ENCODE assay signal across 13 cellular contexts in the genomic region with DNA sequence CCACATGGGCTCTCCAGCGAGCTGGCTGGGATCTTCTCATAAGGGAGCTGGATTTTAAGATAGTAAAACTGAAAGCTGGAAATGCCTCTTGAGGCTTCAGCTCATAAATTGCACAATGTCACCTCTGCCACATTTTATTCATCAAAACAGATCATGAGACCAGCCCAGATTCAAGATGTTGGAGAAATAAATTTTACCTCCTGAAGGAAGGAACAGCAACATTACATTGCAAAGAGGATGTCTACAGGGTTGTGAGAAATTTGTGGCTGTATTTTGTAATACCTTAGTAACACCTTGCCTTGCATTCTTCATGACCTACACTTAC. TPM values are rescaled to one million over a fixed set of nuclear protein-coding genes. Genes with fewer than 3 reads are reported as not detected.
DNase-seq lines count a peak whose midpoint lies in the region; ATAC-seq and TF ChIP-seq lines count a peak whose summit lies in the region.
"Had no signal": no experiment of that assay in that cellular context is flagged by ENCODE, and none has a peak within 500 bp of the region (broad histone marks: within the 10 kb centered on the region; RNA-seq: fewer than 3 reads in every experiment).

No MANE protein-coding gene starts in this region.

- no peaks in the 10 kb centered on the region for H3K27me3 ChIP-seq in adipocyte (replicated peaks; ENCODE audit: control insufficient read depth, insufficient read depth, low read length)
- H3K27me3 ChIP-seq in Peyer's patch, result no peaks in the 10 kb centered on the region
- H3K27me3 ChIP-seq: BE2C had no signal

- no peaks in the 10 kb centered on the region for H3K27me3 Mint-ChIP-seq in HFFc6 (ENCODE audit: insufficient read depth)

- TF ChIP-seq CTCF in AG09309 (IDR thresholded peaks at IDR 0.05; ENCODE audit: control insufficient read depth, insufficient read depth, low read depth, low read length, missing control alignments) (no peak), HFFc6 (IDR thresholded peaks at IDR 0.05) (no peak), fibroblast of villous mesenchyme (IDR thresholded peaks at IDR 0.05; ENCODE audit: insufficient read depth, low read depth, low read length) (no peak), Peyer's patch (IDR thresholded peaks at IDR 0.05) (no peak)

- H3K4me1 ChIP-seq in adipocyte (ENCODE audit: control insufficient read depth, insufficient read depth, low read length) (peaks cover 47% of the 10 kb centered on the region), Peyer's patch (no peaks in the 10 kb centered on the region)

- TF ChIP-seq POLR2A in Peyer's patch (IDR thresholded peaks at IDR 0.05), result no peak

- H3K9me3 Mint-ChIP-seq in HFFc6, result no peaks in the 10 kb centered on the region

- peak overlapping the region; percentile 63 for H3K9ac ChIP-seq in adipocyte (ENCODE audit: low read length)

- H3K36me3 ChIP-seq in adipocyte (ENCODE audit: control insufficient read depth, insufficient read depth, low read length, severe bottlenecking) (no peaks in the 10 kb centered on the region), Peyer's patch (no peaks in the 10 kb centered on the region)
- H3K36me3 ChIP-seq: BE2C had no signal

- ATAC-seq in HG02798 (IDR thresholded peaks at IDR 0.05; ENCODE audit: poor library complexity, unreplicated experiment), result no peak

- peak; percentile 7 for DNase-seq in AG09309 (ENCODE audit: low read depth)
- no peak for DNase-seq in HFFc6
- peak; percentile 39 for DNase-seq in adipocyte (ENCODE audit: low read depth)
- DNase-seq in fibroblast of villous mesenchyme (ENCODE audit: low read depth), result peak; percentile 57
- no peak for DNase-seq in Peyer's patch
- no peak for DNase-seq in ecto neural progenitor cell (ENCODE audit: low spot score)
- no peak for DNase-seq in activated CD4-positive, CD25-positive, alpha-beta regulatory T cell treated with anti-CD3 and anti-CD28 coated beads, Interleukin-2, amount 50 U/mL, for 72 hours
- DNase-seq: BE2C, H7, NCI-H1092, NCI-H226, SHP77 treated with DMSO at 0.1 percent for 48 hours had no signal

- no peaks in the 10 kb centered on the region for H3K36me3 Mint-ChIP-seq in HFFc6 (ENCODE audit: low read depth)

- H3K4me3 ChIP-seq in AG09309 (ENCODE audit: control insufficient read depth, low read depth, low read length) (no peak overlapping the region), adipocyte (ENCODE audit: low read length) (peak overlapping the region; percentile 69), fibroblast of villous mesenchyme (ENCODE audit: low read depth, low read length) (no peak overlapping the region), Peyer's patch (no peak overlapping the region)

- H3K27ac Mint-ChIP-seq in HFFc6, result peak overlapping the region; percentile 68

- H3K4me1 Mint-ChIP-seq in HFFc6 (ENCODE audit: low read depth), result peaks cover 43% of the 10 kb centered on the region

- H3K27ac ChIP-seq in Peyer's patch, result no peak overlapping the region

- peak overlapping the region; percentile 20; the same call in 1 of the 2 replicates for H3K4me3 Mint-ChIP-seq in HFFc6

- H3K9me3 ChIP-seq in adipocyte (ENCODE audit: control insufficient read depth, low read length), result no peaks in the 10 kb centered on the region
- no peaks in the 10 kb centered on the region for H3K9me3 ChIP-seq in Peyer's patch
- H3K9me3 ChIP-seq: BE2C had no signal

RNA-seq across cellular contexts. Expression of a gene that starts 43.1 kb away (rescaled TPM):
- 10 to 100 TPM; 52.4 to 64.4 (median 61.8) TPM for total RNA-seq in HFFc6 (2021; fragmentation: NEBNext Ultra II Directional; extraction: Animal tissue kit (Norgen Biotek cat#: 25700))
- 27.4 and 31.1 TPM in 2 replicates for total RNA-seq in fibroblast of villous mesenchyme
- 10 to 100 TPM; 11.5 to 37.1 (median 24.7) TPM for total RNA-seq in Peyer's patch

Comparison
In these comparisons a context has a peak if more than half of its experiments do, and no peak if none do; other contexts are left out.
1. DNase-seq: peak in AG09309 (single experiment), adipocyte (single experiment) and fibroblast of villous mesenchyme (single experiment); none in HFFc6 (single experiment), Peyer's patch (0 of 3), ecto neural progenitor cell (single experiment) and activated CD4-positive, CD25-positive, alpha-beta regulatory T cell treated with anti-CD3 and anti-CD28 coated beads, Interleukin-2, amount 50 U/mL, for 72 hours (single experiment).